In the genomic region with DNA sequence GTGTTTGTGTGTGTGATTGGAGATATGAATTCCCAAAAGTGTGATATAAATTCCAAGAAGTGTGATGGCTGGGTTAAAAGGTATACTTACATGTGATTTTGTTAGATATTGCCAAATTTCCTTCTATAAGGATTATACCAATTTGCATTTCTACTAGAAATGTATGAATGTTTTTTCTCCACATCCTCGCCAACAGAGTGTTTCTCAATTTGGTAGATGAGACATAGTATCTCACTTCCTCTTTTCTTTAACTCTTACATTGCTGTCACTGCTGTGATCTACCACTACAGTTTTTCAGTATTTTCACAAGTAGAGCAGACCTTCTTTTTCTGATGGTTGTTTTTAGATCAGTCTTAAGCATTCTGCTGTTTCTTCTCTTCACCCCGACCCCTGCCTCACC, we compare ENCODE assay signal across 9 cellular contexts.
DNase-seq lines count a peak whose midpoint lies in the region; ATAC-seq and TF ChIP-seq lines count a peak whose summit lies in the region.
"Had no signal": no experiment of that assay in that cellular context is flagged by ENCODE, and none has a peak within 500 bp of the region (broad histone marks: within the 10 kb centered on the region; RNA-seq: fewer than 3 reads in every experiment).

No MANE protein-coding gene starts in this region.

- H3K36me3 ChIP-seq in Caco-2 (ENCODE audit: control insufficient read depth, insufficient read depth, low read length) = no peaks in the 10 kb centered on the region

- H3K4me1 Mint-ChIP-seq in activated T-cell treated with anti-CD3 and anti-CD28 coated beads, Interleukin-2, amount 50 U/mL, for 72 hours (ENCODE audit: low read depth) = peaks cover 13% of the 10 kb centered on the region
- H3K4me1 Mint-ChIP-seq in stimulated activated naive B cell treated with anti-CD40 and anti-IgM and Interleukin-4, amounts not matched to agents 10 μg/mL and 1 μg/mL and 100 μg/mL, for 72 hours = peaks cover 6 to 16% of the 10 kb centered on the region in 2 donors
- H3K4me1 Mint-ChIP-seq in Caco-2 (ENCODE audit: low read depth, unreplicated experiment) = no peaks in the 10 kb centered on the region

- ATAC-seq in activated T-cell treated with anti-CD3 and anti-CD28 coated beads, Interleukin-2, amount 50 U/mL, for 72 hours (replicated peaks in 1 of 2) = no peak
- ATAC-seq in HG03045 (IDR thresholded peaks at IDR 0.05; ENCODE audit: unreplicated experiment) = peak; percentile 90
- ATAC-seq in stimulated activated naive B cell treated with anti-CD40 and anti-IgM and Interleukin-4, amounts not matched to agents 10 μg/mL and 1 μg/mL and 100 μg/mL, for 72 hours (replicated peaks) = peak; percentile 94 to 97

- DNase-seq in activated T-cell treated with anti-CD3 and anti-CD28 coated beads, Interleukin-2, amount 50 U/mL, for 72 hours = no peak
- no peak for DNase-seq in activated T-cell treated with anti-CD3 and anti-CD28 coated beads for 4 hours
- peak; percentile 31 for DNase-seq in RKO (ENCODE audit: low spot score)
- DNase-seq in stimulated activated naive B cell treated with anti-CD40 and anti-IgM and Interleukin-4, amounts not matched to agents 10 μg/mL and 1 μg/mL and 100 μg/mL, for 72 hours = no peak
- no peak for DNase-seq in Caco-2
- DNase-seq in iPS-NIHi11 (ENCODE audit: low spot score) = no peak
- DNase-seq in mesenteric fat pad (ENCODE audit: low spot score) = no peak

- peak overlapping the region; percentile 33 for H3K27ac Mint-ChIP-seq in activated T-cell treated with anti-CD3 and anti-CD28 coated beads, Interleukin-2, amount 50 U/mL, for 72 hours
- peak overlapping the region; percentile 38 for H3K27ac Mint-ChIP-seq in stimulated activated naive B cell treated with anti-CD40 and anti-IgM and Interleukin-4, amounts not matched to agents 10 μg/mL and 1 μg/mL and 100 μg/mL, for 72 hours
- no peak overlapping the region for H3K27ac Mint-ChIP-seq in Caco-2 (ENCODE audit: unreplicated experiment)
- H3K27ac Mint-ChIP-seq: activated T-helper 2 cell treated with anti-CD3 and anti-CD28 coated beads, Interferon-gamma antibody, Interleukin-2, Interleukin-4, amounts not matched to agents 10 μg/mL and 5 μg/mL and 100 μg/mL, durations not matched to agents 14 hours and 24 hours and 36 hours had no signal

- no peaks in the 10 kb centered on the region for H3K27me3 ChIP-seq in Caco-2 (replicated peaks; ENCODE audit: control insufficient read depth, insufficient read depth, low read length)

- no peak for TF ChIP-seq CTCF in Caco-2 (IDR thresholded peaks at IDR 0.05; ENCODE audit: insufficient read depth in 1 of 2, low read depth in 1 of 2, low read length in 1 of 2, severe bottlenecking in 1 of 2, unreplicated experiment in 1 of 2)

- H3K9me3 ChIP-seq in Caco-2 = no peaks in the 10 kb centered on the region

- H3K36me3 Mint-ChIP-seq in activated T-cell treated with anti-CD3 and anti-CD28 coated beads, Interleukin-2, amount 50 U/mL, for 72 hours (ENCODE audit: insufficient read depth in 2 of 2) = no peaks in the 10 kb centered on the region
- H3K36me3 Mint-ChIP-seq in stimulated activated naive B cell treated with anti-CD40 and anti-IgM and Interleukin-4, amounts not matched to agents 10 μg/mL and 1 μg/mL and 100 μg/mL, for 72 hours = peaks cover 0 to 7% of the 10 kb centered on the region in 2 donors
- H3K36me3 Mint-ChIP-seq in Caco-2 (ENCODE audit: insufficient read depth, unreplicated experiment) = no peaks in the 10 kb centered on the region

- CTCF ChIA-PET in Caco-2 (lab: Charles Lee) = no interaction called here

- H3K4me3 ChIP-seq in Caco-2 (ENCODE audit: low read depth, low read length) = no peak overlapping the region

- BruUV-seq in Caco-2 (replicated peaks; lab: Mats Ljungman, UMichigan) = no TSS peak

- no peaks in the 10 kb centered on the region for H3K27me3 Mint-ChIP-seq in activated T-cell treated with anti-CD3 and anti-CD28 coated beads, Interleukin-2, amount 50 U/mL, for 72 hours (ENCODE audit: low read depth)
- H3K27me3 Mint-ChIP-seq in stimulated activated naive B cell treated with anti-CD40 and anti-IgM and Interleukin-4, amounts not matched to agents 10 μg/mL and 1 μg/mL and 100 μg/mL, for 72 hours = no peaks in the 10 kb centered on the region
- no peaks in the 10 kb centered on the region for H3K27me3 Mint-ChIP-seq in Caco-2 (ENCODE audit: insufficient read depth, unreplicated experiment)

- H3K4me1 ChIP-seq in Caco-2 = no peaks in the 10 kb centered on the region

- POLR2A ChIA-PET in Caco-2 (lab: Charles Lee) = no interaction called here

- no peaks in the 10 kb centered on the region for H3K9me3 Mint-ChIP-seq in activated T-cell treated with anti-CD3 and anti-CD28 coated beads, Interleukin-2, amount 50 U/mL, for 72 hours
- H3K9me3 Mint-ChIP-seq in stimulated activated naive B cell treated with anti-CD40 and anti-IgM and Interleukin-4, amounts not matched to agents 10 μg/mL and 1 μg/mL and 100 μg/mL, for 72 hours = peaks cover 3 to 4% of the 10 kb centered on the region in 2 donors
- no peaks in the 10 kb centered on the region for H3K9me3 Mint-ChIP-seq in Caco-2 (ENCODE audit: unreplicated experiment)
- H3K9me3 Mint-ChIP-seq: activated T-helper 2 cell treated with anti-CD3 and anti-CD28 coated beads, Interferon-gamma antibody, Interleukin-2, Interleukin-4, amounts not matched to agents 10 μg/mL and 5 μg/mL and 100 μg/mL, durations not matched to agents 14 hours and 24 hours and 36 hours had no signal

- H3K4me3 Mint-ChIP-seq in activated T-cell treated with anti-CD3 and anti-CD28 coated beads, Interleukin-2, amount 50 U/mL, for 72 hours = no peak overlapping the region
- peak overlapping the region in 1 of 2 donors; percentile 5 for H3K4me3 Mint-ChIP-seq in stimulated activated naive B cell treated with anti-CD40 and anti-IgM and Interleukin-4, amounts not matched to agents 10 μg/mL and 1 μg/mL and 100 μg/mL, for 72 hours
- H3K4me3 Mint-ChIP-seq in Caco-2 (ENCODE audit: unreplicated experiment) = no peak overlapping the region

- intact Hi-C loops in Caco-2 (cut with micrococcal nuclease; ENCODE audit: unreplicated experiment) = loop anchor here (10.0 kb wide), 1 partner anchor 174 kb away; no protein-coding TSS in a partner anchor

Comparison
In these comparisons a context has a peak if more than half of its experiments do, and no peak if none do; other contexts are left out.
1. ATAC-seq: peak in HG03045 (single experiment) and stimulated activated naive B cell treated with anti-CD40 and anti-IgM and Interleukin-4, amounts not matched to agents 10 μg/mL and 1 μg/mL and 100 μg/mL, for 72 hours (2 of 2); none in activated T-cell treated with anti-CD3 and anti-CD28 coated beads, Interleukin-2, amount 50 U/mL, for 72 hours (0 of 2).